8 cellular contexts compared by ENCODE assay signal in genomic region chr7:100119701-100120517, GRCh38. TPM values are rescaled to one million over a fixed set of nuclear protein-coding genes. Genes with fewer than 3 reads are reported as not detected.
DNase-seq lines count a peak whose midpoint lies in the region; ATAC-seq, FAIRE-seq and TF ChIP-seq lines count a peak whose summit lies in the region.

No MANE protein-coding gene starts in this region.

- no peak for FAIRE-seq in urothelium cell line (lab: Jason Lieb, UNC)

- H3K4me3 Mint-ChIP-seq in CD8-positive, alpha-beta memory T cell, result peak overlapping the region; percentile 95 to 99 (median 97)

- CTCF ChIA-PET in CD8-positive, alpha-beta memory T cell (lab: Charles Lee), result interaction anchor here (0.9 to 2.1 kb wide), 5 partner anchors 8 to 732 kb away, joined by 3 to 17 read pairs (median 5); partner anchors contain the start of genes AP4M1, MCM7 and SLC12A9

- H3K9me3 Mint-ChIP-seq in CD8-positive, alpha-beta memory T cell, result no peaks in the 10 kb centered on the region

- POLR2A ChIA-PET in CD8-positive, alpha-beta memory T cell (lab: Charles Lee), result interaction anchor here (0.5 to 1.6 kb wide), 9 partner anchors 9 to 980 kb away, joined by 3 to 18 read pairs (median 4); partner anchors contain the start of genes AP4M1, LAMTOR4, MCM7 and ZCWPW1

- H3K9ac ChIP-seq in adipocyte (ENCODE audit: low read length), result peak overlapping the region; percentile 92

- H3K27me3 ChIP-seq in CD8-positive, alpha-beta memory T cell (ENCODE audit: insufficient read depth, low read length, poor library complexity, severe bottlenecking), result no peaks in the 10 kb centered on the region
- no peaks in the 10 kb centered on the region for H3K27me3 ChIP-seq in RWPE2 (ENCODE audit: insufficient read depth, poor library complexity, severe bottlenecking)
- no peaks in the 10 kb centered on the region for H3K27me3 ChIP-seq in adipocyte (replicated peaks; ENCODE audit: control insufficient read depth, insufficient read depth, low read length)

- intact Hi-C loops in left cardiac atrium (cut with DNase I), result no loop called here
- intact Hi-C loops in posterior cingulate gyrus (cut with DNase I), result loop anchor here (1.0 kb wide), 1 partner anchor 19 kb away; the partner anchor contains the start of genes AP4M1 and MCM7

- no peaks in the 10 kb centered on the region for H3K27me3 Mint-ChIP-seq in CD8-positive, alpha-beta memory T cell

- H3K4me3 ChIP-seq in CD8-positive, alpha-beta memory T cell (ENCODE audit: low read length), result peak overlapping the region; percentile 99
- H3K4me3 ChIP-seq in RWPE2 (ENCODE audit: severe bottlenecking) (peak overlapping the region; percentile 79), adipocyte (ENCODE audit: low read length) (peak overlapping the region; percentile 92)

- peaks cover 21% of the 10 kb centered on the region for H3K4me1 ChIP-seq in CD8-positive, alpha-beta memory T cell (ENCODE audit: insufficient read depth, low read length)
- H3K4me1 ChIP-seq in RWPE2 (ENCODE audit: insufficient read depth, poor library complexity, severe bottlenecking), result no peaks in the 10 kb centered on the region
- peaks cover 13% of the 10 kb centered on the region for H3K4me1 ChIP-seq in adipocyte (ENCODE audit: control insufficient read depth, insufficient read depth, low read length)

- H3K36me3 Mint-ChIP-seq in CD8-positive, alpha-beta memory T cell, result peaks cover 0 to 44% (median 7%) of the 10 kb centered on the region in 3 donors

- H3K27ac ChIP-seq in CD8-positive, alpha-beta memory T cell (ENCODE audit: low read depth, low read length), result peak overlapping the region; percentile 94
- H3K27ac ChIP-seq in RWPE2 (ENCODE audit: poor library complexity, severe bottlenecking), result peak overlapping the region; percentile 47

- no peaks in the 10 kb centered on the region for H3K9me3 ChIP-seq in CD8-positive, alpha-beta memory T cell (ENCODE audit: low read length)
- H3K9me3 ChIP-seq in RWPE2 (ENCODE audit: severe bottlenecking) (no peaks in the 10 kb centered on the region), adipocyte (ENCODE audit: control insufficient read depth, low read length) (no peaks in the 10 kb centered on the region)

- ATAC-seq in GM19351 (IDR thresholded peaks at IDR 0.05; ENCODE audit: unreplicated experiment) (peak; percentile 78), HG03457 (IDR thresholded peaks at IDR 0.05; ENCODE audit: unreplicated experiment) (peak; percentile 26), RWPE2 (ENCODE audit: low read depth) (peak; percentile 72), left cardiac atrium (peak; percentile 75 to 77)

- H3K36me3 ChIP-seq in CD8-positive, alpha-beta memory T cell (ENCODE audit: insufficient read depth, low read length), result no peaks in the 10 kb centered on the region
- H3K36me3 ChIP-seq in RWPE2 (ENCODE audit: low read depth) (no peaks in the 10 kb centered on the region), adipocyte (ENCODE audit: control insufficient read depth, insufficient read depth, low read length, severe bottlenecking) (peaks cover 3% of the 10 kb centered on the region)

- TF ChIP-seq CTCF in RWPE2 (IDR thresholded peaks at IDR 0.05; ENCODE audit: poor library complexity, severe bottlenecking), result no peak

- peak; percentile 58 to 83 (median 71) for DNase-seq in CD8-positive, alpha-beta memory T cell
- DNase-seq in RWPE2 (ENCODE audit: low spot score), result no peak
- peak; percentile 79 for DNase-seq in adipocyte (ENCODE audit: low read depth)
- DNase-seq in left cardiac atrium, result peak; percentile 61
- peak; percentile 64 to 96 (median 77) for DNase-seq in posterior cingulate gyrus
- DNase-seq in urothelium cell line (ENCODE audit: low spot score), result peak; percentile 89

- peaks cover 29 to 42% (median 39%) of the 10 kb centered on the region in 3 donors for H3K4me1 Mint-ChIP-seq in CD8-positive, alpha-beta memory T cell

- peak overlapping the region; percentile 96 to 100 (median 99) for H3K27ac Mint-ChIP-seq in CD8-positive, alpha-beta memory T cell

RNA-seq across cellular contexts. Expression of gene CNPY4, which starts 0.5 kb away (rescaled TPM):
- 10 to 100 TPM; 18.9 to 19.0 TPM for total RNA-seq in CD8-positive, alpha-beta memory T cell
- polyA plus RNA-seq in CD8-positive, alpha-beta memory T cell, result 24.1 TPM
- 10 to 100 TPM in 1 of 2 donors, 1 to 10 TPM in 1; 9.0 to 13.3 TPM for total RNA-seq in left cardiac atrium

RNA-seq across cellular contexts. Expression of gene TAF6, which starts 0.8 kb away (rescaled TPM):
- 10 to 100 TPM; 75.7 to 82.3 TPM for total RNA-seq in CD8-positive, alpha-beta memory T cell
- polyA plus RNA-seq in CD8-positive, alpha-beta memory T cell, result 39.8 TPM
- 10 to 100 TPM; 29.1 to 30.6 TPM for total RNA-seq in left cardiac atrium

RNA-seq across cellular contexts. Expression of gene MBLAC1, which starts 6.9 kb away (rescaled TPM):
- 1 to 10 TPM; 4.4 TPM for total RNA-seq in CD8-positive, alpha-beta memory T cell
- 2.3 TPM for polyA plus RNA-seq in CD8-positive, alpha-beta memory T cell
- total RNA-seq in left cardiac atrium, result 1 to 10 TPM; 2.7 TPM

RNA-seq across cellular contexts. Expression of gene AP4M1, which starts 18.5 kb away (rescaled TPM):
- total RNA-seq in CD8-positive, alpha-beta memory T cell, result 10 to 100 TPM; 13.8 to 17.3 TPM
- 5.2 TPM for polyA plus RNA-seq in CD8-positive, alpha-beta memory T cell
- 10 to 100 TPM; 11.1 to 13.2 TPM for total RNA-seq in left cardiac atrium

RNA-seq across cellular contexts. Expression of gene MCM7, which starts 18.7 kb away (rescaled TPM):
- total RNA-seq in CD8-positive, alpha-beta memory T cell, result 100 to 1,000 TPM; 440 to 452 TPM
- 28.9 TPM for polyA plus RNA-seq in CD8-positive, alpha-beta memory T cell
- total RNA-seq in left cardiac atrium, result 10 to 100 TPM; 17.7 to 31.7 TPM

Comparison
In these comparisons a context has a peak if more than half of its experiments do, and no peak if none do; other contexts are left out.
1. ATAC-seq: peak in every context shown above with its lines; median percentile 78 in GM19351; 76 in left cardiac atrium; 72 in RWPE2; 26 in HG03457.